Comparison of ENCODE assay signal across 1 cellular context in the genomic region with DNA sequence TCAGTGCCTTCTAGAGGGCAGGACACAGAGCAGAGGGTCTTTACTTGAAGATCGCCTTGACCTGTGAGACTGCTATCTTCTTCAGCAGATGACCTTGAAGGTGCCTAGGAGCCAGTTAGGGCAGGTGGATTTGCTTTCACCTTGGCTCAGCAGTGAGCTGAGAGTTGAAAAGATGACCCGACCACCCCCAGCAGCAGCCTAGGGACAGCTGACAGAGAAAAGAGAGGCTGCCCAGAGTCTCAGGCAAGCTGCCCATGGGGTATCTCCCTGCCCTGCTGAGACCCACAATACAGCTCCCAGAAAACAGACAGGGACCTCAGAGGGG.
TF ChIP-seq lines count a peak whose summit lies in the region.

No MANE protein-coding gene starts in this region.

TF ChIP-seq in GM23338, 12 proteins besides CTCF, POLR2A, EP300 and RAD21 (continued from another document):
- no peak for TF ChIP-seq ZNF331 (CRISPR knock-in tag; IDR thresholded peaks at IDR 0.05; ENCODE audit: low read depth)
- no peak for TF ChIP-seq CREB1 (CRISPR knock-in tag; IDR thresholded peaks at IDR 0.05; ENCODE audit: low read depth)
- no peak for TF ChIP-seq EZH2phosphoT487 (IDR thresholded peaks at IDR 0.05; ENCODE audit: unreplicated experiment)
- TF ChIP-seq, protein P1, sequence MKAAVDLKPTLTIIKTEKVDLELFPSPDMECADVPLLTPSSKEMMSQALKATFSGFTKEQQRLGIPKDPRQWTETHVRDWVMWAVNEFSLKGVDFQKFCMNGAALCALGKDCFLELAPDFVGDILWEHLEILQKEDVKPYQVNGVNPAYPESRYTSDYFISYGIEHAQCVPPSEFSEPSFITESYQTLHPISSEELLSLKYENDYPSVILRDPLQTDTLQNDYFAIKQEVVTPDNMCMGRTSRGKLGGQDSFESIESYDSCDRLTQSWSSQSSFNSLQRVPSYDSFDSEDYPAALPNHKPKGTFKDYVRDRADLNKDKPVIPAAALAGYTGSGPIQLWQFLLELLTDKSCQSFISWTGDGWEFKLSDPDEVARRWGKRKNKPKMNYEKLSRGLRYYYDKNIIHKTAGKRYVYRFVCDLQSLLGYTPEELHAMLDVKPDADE (IDR thresholded peaks at IDR 0.05) = no peak
- no peak for TF ChIP-seq NANOG (IDR thresholded peaks at IDR 0.05; ENCODE audit: borderline replicate concordance)
